In the genomic region with DNA sequence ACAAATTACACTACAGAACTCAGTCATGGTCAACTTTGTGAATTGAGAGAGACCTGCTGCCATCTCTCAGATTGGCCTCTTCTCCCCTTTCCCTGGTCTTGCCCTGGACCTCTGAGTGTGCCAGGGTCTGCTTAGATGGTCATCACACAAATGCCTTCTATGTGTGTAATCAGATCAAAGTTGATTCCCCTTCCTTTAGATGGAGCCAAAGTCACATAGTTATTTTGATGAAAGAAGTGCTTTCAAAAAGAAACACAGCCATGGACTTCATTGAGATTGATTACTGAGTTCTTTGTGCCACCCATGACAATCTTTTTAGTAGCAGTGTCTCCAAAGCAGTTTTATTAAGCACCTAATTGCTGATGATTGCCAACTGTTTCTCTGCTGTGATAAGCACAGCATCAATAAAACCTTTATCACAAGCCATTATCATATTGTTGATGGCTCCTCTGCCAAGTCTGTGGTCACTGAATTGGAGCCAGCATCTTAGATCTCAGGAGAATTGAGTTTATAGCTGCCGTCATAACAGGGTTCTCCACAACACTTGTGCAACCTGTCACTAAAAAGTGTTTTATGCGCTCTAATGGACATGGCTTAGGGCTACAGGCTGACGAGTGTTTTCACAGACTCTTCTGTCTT, we compare ENCODE assay signal across 1 cellular context.
TF ChIP-seq lines count a peak whose summit lies in the region.

No MANE protein-coding gene starts in this region.

TF ChIP-seq in HEK293, 187 proteins besides CTCF, POLR2A, EP300 and RAD21 (continued from another document and continues in another):
- TF ChIP-seq, protein P1, sequence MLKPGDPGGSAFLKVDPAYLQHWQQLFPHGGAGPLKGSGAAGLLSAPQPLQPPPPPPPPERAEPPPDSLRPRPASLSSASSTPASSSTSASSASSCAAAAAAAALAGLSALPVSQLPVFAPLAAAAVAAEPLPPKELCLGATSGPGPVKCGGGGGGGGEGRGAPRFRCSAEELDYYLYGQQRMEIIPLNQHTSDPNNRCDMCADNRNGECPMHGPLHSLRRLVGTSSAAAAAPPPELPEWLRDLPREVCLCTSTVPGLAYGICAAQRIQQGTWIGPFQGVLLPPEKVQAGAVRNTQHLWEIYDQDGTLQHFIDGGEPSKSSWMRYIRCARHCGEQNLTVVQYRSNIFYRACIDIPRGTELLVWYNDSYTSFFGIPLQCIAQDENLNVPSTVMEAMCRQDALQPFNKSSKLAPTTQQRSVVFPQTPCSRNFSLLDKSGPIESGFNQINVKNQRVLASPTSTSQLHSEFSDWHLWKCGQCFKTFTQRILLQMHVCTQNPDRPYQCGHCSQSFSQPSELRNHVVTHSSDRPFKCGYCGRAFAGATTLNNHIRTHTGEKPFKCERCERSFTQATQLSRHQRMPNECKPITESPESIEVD (tag by site-specific recombination; IDR thresholded peaks at IDR 0.05) = peak; percentile 63
- TF ChIP-seq ZBTB8A (tag by site-specific recombination; IDR thresholded peaks at IDR 0.05) (peak; percentile 40; the same call in 1 of the 2 replicates), FEZF1 (tag by site-specific recombination; IDR thresholded peaks at IDR 0.05) (peak; percentile 95), SETDB1 (IDR thresholded peaks at IDR 0.05; ENCODE audit: insufficient read length, low read length) (no peak), SP7 (tag by site-specific recombination; IDR thresholded peaks at IDR 0.05) (0 out of 2 replicates have a peak, but pooled peaks have one; percentile 22), ZNF768 (tag by site-specific recombination; IDR thresholded peaks at IDR 0.05) (no peak), SP3 (tag by site-specific recombination; IDR thresholded peaks at IDR 0.05) (no peak), ZNF585B (tag by site-specific recombination; IDR thresholded peaks at IDR 0.05) (no peak), RBAK (tag by site-specific recombination; IDR thresholded peaks at IDR 0.05) (no peak), ZNF2 (tag by site-specific recombination; IDR thresholded peaks at IDR 0.05) (no peak), ZNF660 (tag by site-specific recombination; IDR thresholded peaks at IDR 0.05) (no peak), BCL11B (tag by site-specific recombination; IDR thresholded peaks at IDR 0.05; ENCODE audit: low read depth) (no peak), ZBTB21 (tag by site-specific recombination; IDR thresholded peaks at IDR 0.05) (peak; percentile 62), ZSCAN16 (tag by site-specific recombination; IDR thresholded peaks at IDR 0.05) (no peak), ZNF302 (tag by site-specific recombination; IDR thresholded peaks at IDR 0.05; ENCODE audit: low read depth) (no peak), SP2 (tag by site-specific recombination; IDR thresholded peaks at IDR 0.05) (no peak), ZNF202 (tag by site-specific recombination; IDR thresholded peaks at IDR 0.05; ENCODE audit: borderline replicate concordance) (no peak), HOXD13 (CRISPR knock-in tag; IDR thresholded peaks at IDR 0.05; ENCODE audit: borderline replicate concordance) (no peak)
- TF ChIP-seq, protein P2, sequence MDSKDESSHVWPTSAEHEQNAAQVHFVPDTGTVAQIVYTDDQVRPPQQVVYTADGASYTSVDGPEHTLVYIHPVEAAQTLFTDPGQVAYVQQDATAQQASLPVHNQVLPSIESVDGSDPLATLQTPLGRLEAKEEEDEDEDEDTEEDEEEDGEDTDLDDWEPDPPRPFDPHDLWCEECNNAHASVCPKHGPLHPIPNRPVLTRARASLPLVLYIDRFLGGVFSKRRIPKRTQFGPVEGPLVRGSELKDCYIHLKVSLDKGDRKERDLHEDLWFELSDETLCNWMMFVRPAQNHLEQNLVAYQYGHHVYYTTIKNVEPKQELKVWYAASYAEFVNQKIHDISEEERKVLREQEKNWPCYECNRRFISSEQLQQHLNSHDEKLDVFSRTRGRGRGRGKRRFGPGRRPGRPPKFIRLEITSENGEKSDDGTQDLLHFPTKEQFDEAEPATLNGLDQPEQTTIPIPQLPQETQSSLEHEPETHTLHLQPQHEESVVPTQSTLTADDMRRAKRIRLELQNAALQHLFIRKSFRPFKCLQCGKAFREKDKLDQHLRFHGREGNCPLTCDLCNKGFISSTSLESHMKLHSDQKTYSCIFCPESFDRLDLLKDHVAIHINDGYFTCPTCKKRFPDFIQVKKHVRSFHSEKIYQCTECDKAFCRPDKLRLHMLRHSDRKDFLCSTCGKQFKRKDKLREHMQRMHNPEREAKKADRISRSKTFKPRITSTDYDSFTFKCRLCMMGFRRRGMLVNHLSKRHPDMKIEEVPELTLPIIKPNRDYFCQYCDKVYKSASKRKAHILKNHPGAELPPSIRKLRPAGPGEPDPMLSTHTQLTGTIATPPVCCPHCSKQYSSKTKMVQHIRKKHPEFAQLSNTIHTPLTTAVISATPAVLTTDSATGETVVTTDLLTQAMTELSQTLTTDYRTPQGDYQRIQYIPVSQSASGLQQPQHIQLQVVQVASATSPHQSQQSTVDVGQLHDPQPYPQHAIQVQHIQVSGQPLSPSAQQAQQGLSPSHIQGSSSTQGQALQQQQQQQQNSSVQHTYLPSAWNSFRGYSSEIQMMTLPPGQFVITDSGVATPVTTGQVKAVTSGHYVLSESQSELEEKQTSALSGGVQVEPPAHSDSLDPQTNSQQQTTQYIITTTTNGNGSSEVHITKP (tag by site-specific recombination; IDR thresholded peaks at IDR 0.05) = peak; percentile 33; the same call in 1 of the 2 replicates
- TF ChIP-seq, protein P3, sequence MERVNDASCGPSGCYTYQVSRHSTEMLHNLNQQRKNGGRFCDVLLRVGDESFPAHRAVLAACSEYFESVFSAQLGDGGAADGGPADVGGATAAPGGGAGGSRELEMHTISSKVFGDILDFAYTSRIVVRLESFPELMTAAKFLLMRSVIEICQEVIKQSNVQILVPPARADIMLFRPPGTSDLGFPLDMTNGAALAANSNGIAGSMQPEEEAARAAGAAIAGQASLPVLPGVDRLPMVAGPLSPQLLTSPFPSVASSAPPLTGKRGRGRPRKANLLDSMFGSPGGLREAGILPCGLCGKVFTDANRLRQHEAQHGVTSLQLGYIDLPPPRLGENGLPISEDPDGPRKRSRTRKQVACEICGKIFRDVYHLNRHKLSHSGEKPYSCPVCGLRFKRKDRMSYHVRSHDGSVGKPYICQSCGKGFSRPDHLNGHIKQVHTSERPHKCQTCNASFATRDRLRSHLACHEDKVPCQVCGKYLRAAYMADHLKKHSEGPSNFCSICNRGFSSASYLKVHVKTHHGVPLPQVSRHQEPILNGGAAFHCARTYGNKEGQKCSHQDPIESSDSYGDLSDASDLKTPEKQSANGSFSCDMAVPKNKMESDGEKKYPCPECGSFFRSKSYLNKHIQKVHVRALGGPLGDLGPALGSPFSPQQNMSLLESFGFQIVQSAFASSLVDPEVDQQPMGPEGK (tag by site-specific recombination; IDR thresholded peaks at IDR 0.05) = no peak
- TF ChIP-seq, protein P4, sequence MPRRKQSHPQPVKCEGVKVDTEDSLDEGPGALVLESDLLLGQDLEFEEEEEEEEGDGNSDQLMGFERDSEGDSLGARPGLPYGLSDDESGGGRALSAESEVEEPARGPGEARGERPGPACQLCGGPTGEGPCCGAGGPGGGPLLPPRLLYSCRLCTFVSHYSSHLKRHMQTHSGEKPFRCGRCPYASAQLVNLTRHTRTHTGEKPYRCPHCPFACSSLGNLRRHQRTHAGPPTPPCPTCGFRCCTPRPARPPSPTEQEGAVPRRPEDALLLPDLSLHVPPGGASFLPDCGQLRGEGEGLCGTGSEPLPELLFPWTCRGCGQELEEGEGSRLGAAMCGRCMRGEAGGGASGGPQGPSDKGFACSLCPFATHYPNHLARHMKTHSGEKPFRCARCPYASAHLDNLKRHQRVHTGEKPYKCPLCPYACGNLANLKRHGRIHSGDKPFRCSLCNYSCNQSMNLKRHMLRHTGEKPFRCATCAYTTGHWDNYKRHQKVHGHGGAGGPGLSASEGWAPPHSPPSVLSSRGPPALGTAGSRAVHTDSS (tag by site-specific recombination; IDR thresholded peaks at IDR 0.05) = no peak
- TF ChIP-seq, protein P5, sequence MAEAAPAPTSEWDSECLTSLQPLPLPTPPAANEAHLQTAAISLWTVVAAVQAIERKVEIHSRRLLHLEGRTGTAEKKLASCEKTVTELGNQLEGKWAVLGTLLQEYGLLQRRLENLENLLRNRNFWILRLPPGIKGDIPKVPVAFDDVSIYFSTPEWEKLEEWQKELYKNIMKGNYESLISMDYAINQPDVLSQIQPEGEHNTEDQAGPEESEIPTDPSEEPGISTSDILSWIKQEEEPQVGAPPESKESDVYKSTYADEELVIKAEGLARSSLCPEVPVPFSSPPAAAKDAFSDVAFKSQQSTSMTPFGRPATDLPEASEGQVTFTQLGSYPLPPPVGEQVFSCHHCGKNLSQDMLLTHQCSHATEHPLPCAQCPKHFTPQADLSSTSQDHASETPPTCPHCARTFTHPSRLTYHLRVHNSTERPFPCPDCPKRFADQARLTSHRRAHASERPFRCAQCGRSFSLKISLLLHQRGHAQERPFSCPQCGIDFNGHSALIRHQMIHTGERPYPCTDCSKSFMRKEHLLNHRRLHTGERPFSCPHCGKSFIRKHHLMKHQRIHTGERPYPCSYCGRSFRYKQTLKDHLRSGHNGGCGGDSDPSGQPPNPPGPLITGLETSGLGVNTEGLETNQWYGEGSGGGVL (tag by site-specific recombination; IDR thresholded peaks at IDR 0.05) = peak; percentile 23; the same call in 1 of the 2 replicates
- TF ChIP-seq, protein P6, sequence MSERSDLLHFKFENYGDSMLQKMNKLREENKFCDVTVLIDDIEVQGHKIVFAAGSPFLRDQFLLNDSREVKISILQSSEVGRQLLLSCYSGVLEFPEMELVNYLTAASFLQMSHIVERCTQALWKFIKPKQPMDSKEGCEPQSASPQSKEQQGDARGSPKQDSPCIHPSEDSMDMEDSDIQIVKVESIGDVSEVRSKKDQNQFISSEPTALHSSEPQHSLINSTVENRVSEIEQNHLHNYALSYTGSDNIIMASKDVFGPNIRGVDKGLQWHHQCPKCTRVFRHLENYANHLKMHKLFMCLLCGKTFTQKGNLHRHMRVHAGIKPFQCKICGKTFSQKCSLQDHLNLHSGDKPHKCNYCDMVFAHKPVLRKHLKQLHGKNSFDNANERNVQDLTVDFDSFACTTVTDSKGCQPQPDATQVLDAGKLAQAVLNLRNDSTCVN (tag by site-specific recombination; optimal IDR thresholded peaks at IDR 0.05) = no peak
- TF ChIP-seq, protein P7, sequence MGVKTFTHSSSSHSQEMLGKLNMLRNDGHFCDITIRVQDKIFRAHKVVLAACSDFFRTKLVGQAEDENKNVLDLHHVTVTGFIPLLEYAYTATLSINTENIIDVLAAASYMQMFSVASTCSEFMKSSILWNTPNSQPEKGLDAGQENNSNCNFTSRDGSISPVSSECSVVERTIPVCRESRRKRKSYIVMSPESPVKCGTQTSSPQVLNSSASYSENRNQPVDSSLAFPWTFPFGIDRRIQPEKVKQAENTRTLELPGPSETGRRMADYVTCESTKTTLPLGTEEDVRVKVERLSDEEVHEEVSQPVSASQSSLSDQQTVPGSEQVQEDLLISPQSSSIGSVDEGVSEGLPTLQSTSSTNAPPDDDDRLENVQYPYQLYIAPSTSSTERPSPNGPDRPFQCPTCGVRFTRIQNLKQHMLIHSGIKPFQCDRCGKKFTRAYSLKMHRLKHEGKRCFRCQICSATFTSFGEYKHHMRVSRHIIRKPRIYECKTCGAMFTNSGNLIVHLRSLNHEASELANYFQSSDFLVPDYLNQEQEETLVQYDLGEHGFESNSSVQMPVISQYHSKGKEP (tag by site-specific recombination; IDR thresholded peaks at IDR 0.05) = no peak; the same call in 1 of the 2 replicates
- TF ChIP-seq, protein P8, sequence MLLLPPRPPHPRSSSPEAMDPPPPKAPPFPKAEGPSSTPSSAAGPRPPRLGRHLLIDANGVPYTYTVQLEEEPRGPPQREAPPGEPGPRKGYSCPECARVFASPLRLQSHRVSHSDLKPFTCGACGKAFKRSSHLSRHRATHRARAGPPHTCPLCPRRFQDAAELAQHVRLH (tag by site-specific recombination; IDR thresholded peaks at IDR 0.05) = peak; percentile 72
- TF ChIP-seq, protein P9, sequence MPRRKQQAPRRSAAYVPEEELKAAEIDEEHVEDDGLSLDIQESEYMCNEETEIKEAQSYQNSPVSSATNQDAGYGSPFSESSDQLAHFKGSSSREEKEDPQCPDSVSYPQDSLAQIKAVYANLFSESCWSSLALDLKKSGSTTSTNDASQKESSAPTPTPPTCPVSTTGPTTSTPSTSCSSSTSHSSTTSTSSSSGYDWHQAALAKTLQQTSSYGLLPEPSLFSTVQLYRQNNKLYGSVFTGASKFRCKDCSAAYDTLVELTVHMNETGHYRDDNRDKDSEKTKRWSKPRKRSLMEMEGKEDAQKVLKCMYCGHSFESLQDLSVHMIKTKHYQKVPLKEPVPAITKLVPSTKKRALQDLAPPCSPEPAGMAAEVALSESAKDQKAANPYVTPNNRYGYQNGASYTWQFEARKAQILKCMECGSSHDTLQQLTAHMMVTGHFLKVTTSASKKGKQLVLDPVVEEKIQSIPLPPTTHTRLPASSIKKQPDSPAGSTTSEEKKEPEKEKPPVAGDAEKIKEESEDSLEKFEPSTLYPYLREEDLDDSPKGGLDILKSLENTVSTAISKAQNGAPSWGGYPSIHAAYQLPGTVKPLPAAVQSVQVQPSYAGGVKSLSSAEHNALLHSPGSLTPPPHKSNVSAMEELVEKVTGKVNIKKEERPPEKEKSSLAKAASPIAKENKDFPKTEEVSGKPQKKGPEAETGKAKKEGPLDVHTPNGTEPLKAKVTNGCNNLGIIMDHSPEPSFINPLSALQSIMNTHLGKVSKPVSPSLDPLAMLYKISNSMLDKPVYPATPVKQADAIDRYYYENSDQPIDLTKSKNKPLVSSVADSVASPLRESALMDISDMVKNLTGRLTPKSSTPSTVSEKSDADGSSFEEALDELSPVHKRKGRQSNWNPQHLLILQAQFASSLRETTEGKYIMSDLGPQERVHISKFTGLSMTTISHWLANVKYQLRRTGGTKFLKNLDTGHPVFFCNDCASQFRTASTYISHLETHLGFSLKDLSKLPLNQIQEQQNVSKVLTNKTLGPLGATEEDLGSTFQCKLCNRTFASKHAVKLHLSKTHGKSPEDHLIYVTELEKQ (tag by site-specific recombination; IDR thresholded peaks at IDR 0.05; ENCODE audit: borderline replicate concordance) = no peak
- TF ChIP-seq, protein P10, sequence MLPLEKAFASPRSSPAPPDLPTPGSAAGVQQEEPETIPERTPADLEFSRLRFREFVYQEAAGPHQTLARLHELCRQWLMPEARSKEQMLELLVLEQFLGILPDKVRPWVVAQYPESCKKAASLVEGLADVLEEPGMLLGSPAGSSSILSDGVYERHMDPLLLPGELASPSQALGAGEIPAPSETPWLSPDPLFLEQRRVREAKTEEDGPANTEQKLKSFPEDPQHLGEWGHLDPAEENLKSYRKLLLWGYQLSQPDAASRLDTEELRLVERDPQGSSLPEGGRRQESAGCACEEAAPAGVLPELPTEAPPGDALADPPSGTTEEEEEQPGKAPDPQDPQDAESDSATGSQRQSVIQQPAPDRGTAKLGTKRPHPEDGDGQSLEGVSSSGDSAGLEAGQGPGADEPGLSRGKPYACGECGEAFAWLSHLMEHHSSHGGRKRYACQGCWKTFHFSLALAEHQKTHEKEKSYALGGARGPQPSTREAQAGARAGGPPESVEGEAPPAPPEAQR (tag by site-specific recombination; IDR thresholded peaks at IDR 0.05) = no peak
- TF ChIP-seq, protein P11, sequence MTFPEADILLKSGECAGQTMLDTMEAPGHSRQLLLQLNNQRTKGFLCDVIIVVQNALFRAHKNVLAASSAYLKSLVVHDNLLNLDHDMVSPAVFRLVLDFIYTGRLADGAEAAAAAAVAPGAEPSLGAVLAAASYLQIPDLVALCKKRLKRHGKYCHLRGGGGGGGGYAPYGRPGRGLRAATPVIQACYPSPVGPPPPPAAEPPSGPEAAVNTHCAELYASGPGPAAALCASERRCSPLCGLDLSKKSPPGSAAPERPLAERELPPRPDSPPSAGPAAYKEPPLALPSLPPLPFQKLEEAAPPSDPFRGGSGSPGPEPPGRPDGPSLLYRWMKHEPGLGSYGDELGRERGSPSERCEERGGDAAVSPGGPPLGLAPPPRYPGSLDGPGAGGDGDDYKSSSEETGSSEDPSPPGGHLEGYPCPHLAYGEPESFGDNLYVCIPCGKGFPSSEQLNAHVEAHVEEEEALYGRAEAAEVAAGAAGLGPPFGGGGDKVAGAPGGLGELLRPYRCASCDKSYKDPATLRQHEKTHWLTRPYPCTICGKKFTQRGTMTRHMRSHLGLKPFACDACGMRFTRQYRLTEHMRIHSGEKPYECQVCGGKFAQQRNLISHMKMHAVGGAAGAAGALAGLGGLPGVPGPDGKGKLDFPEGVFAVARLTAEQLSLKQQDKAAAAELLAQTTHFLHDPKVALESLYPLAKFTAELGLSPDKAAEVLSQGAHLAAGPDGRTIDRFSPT (tag by site-specific recombination; IDR thresholded peaks at IDR 0.05) = no peak
